ENCODE assay signal across 15 cellular contexts in genomic region chr1:197465528-197466205, GRCh38.
DNase-seq lines count a peak whose midpoint lies in the region; ATAC-seq and TF ChIP-seq lines count a peak whose summit lies in the region.
"Had no signal": no experiment of that assay in that cellular context is flagged by ENCODE, and none has a peak within 500 bp of the region (broad histone marks: within the 10 kb centered on the region; RNA-seq: fewer than 3 reads in every experiment).

No MANE protein-coding gene starts in this region.

- peak; percentile 11 for DNase-seq in COLO668 (lab: John Stamatoyannopoulos, UW; ENCODE audit: unreplicated experiment)
- DNase-seq in NCI-H2081 treated with DMSO at 0.1 percent for 48 hours (lab: John Stamatoyannopoulos, UW): peak; percentile 87
- no peak for DNase-seq in SK-N-MC (ENCODE audit: low read depth, low spot score)
- no peak for DNase-seq in NCI-H524 treated with DMSO at 0.1 percent for 48 hours (lab: John Stamatoyannopoulos, UW)
- DNase-seq in activated CD4-positive, alpha-beta T cell treated with anti-CD3 and anti-CD28 coated beads for 4 hours: no peak
- DNase-seq in glomerular visceral epithelial cell (ENCODE audit: extremely low spot score): no peak
- DNase-seq: C1 segment of cervical spinal cord, DMS153, HFFc6, NCI-H1436, NCI-H2107, SW 1271 had no signal

- no peak overlapping the region for H3K27ac ChIP-seq in HEK293 (ENCODE audit: extremely low read depth, low read depth, low read length)
- peak overlapping the region; percentile 83 for H3K27ac ChIP-seq in SK-N-MC
- H3K27ac ChIP-seq: RWPE1 had no signal

- POLR2A ChIA-PET in HEK293 (lab: Yijun Ruan, JAX): no interaction called here

- H3K4me3 ChIP-seq in HEK293 (ENCODE audit: low read depth, low read length): no peak overlapping the region
- no peak overlapping the region for H3K4me3 ChIP-seq in SK-N-MC

- CTCF ChIA-PET in HEK293 (lab: Yijun Ruan, JAX): interaction anchor here (1.1 kb wide), 1 partner anchor 65 kb away, joined by 4 read pairs; no protein-coding TSS in a partner anchor

- no peak overlapping the region for H3K9ac ChIP-seq in SK-N-MC (ENCODE audit: insufficient read length)

- H3K9me3 ChIP-seq in HEK293 (ENCODE audit: control insufficient read depth, insufficient read depth, low read depth, low read length): no peaks in the 10 kb centered on the region
- H3K9me3 ChIP-seq in SK-N-MC (ENCODE audit: low read depth, low read length): no peaks in the 10 kb centered on the region

- H3K4me1 ChIP-seq in HEK293 (ENCODE audit: control insufficient read depth, insufficient read depth, low read length): peaks cover 9% of the 10 kb centered on the region; the same call in 1 of the 2 replicates

- ATAC-seq in HG02623 (IDR thresholded peaks at IDR 0.05; ENCODE audit: unreplicated experiment): no peak

- TF ChIP-seq CTCF in HEK293 (tag by site-specific recombination; IDR thresholded peaks at IDR 0.05): no peak

- no peaks in the 10 kb centered on the region for H3K36me3 ChIP-seq in HEK293 (ENCODE audit: control insufficient read depth in 2 of 2, insufficient read depth in 1 of 2, low read length in 2 of 2)
- no peaks in the 10 kb centered on the region for H3K36me3 ChIP-seq in SK-N-MC (ENCODE audit: insufficient read depth, low read length)

TF ChIP-seq in HEK293, 187 proteins besides CTCF, POLR2A, EP300 and RAD21:
- TF ChIP-seq ZIC2 (tag by site-specific recombination; IDR thresholded peaks at IDR 0.05) (peak; percentile 30; the same call in 1 of the 2 replicates), ZNF202 (tag by site-specific recombination; IDR thresholded peaks at IDR 0.05; ENCODE audit: borderline replicate concordance) (no peak), ZNF843 (tag by site-specific recombination; IDR thresholded peaks at IDR 0.05) (peak; percentile 83), FEZF1 (tag by site-specific recombination; IDR thresholded peaks at IDR 0.05) (peak; percentile 74)

Comparison
In these comparisons a context has a peak if more than half of its experiments do, and no peak if none do; other contexts are left out.
1. DNase-seq: peak in COLO668 (single experiment) and NCI-H2081 treated with DMSO at 0.1 percent for 48 hours (single experiment); none in SK-N-MC (single experiment), NCI-H524 treated with DMSO at 0.1 percent for 48 hours (single experiment), activated CD4-positive, alpha-beta T cell treated with anti-CD3 and anti-CD28 coated beads for 4 hours (0 of 2) and glomerular visceral epithelial cell (single experiment).